12 cellular contexts compared by ENCODE assay signal in the genomic region with DNA sequence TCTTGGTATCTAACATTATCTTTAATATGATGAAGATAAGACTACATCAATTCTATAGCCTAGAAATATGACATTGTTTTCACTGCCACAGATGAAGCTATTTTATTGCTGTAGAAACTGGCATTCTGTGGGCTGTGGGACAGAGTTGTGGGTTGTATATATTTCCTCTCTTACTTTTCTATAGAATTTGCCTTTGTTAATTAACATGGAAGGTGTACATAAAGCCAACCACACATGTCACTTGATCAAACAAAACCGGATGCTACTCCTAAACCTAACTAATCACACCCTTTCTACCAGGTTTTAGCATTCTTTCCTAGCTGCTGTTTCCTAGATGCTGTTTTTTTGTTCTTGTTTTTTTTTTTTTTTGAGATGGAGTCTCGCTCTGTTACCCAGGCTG.
"Had no signal": no experiment of that assay in that cellular context is flagged by ENCODE, and none has a peak within 500 bp of the region (broad histone marks: within the 10 kb centered on the region; RNA-seq: fewer than 3 reads in every experiment).

No MANE protein-coding gene starts in this region.

- DNase-seq: activated gamma-delta T cell; activated T-cell treated with anti-CD3 and anti-CD28 coated beads, Interleukin-2, amount 50 U/mL, for 72 hours; amygdala; hypothalamus; right cardiac atrium; stimulated activated CD4-positive, alpha-beta T cell treated with anti-CD3 and anti-CD28 coated beads, Interleukin-2, amount 100 ng/mL, for 24 hours; stomach; trophoblast cell had no signal

- H3K4me3 Mint-ChIP-seq: activated naive CD8-positive, alpha-beta T cell; activated T-cell treated with anti-CD3 and anti-CD28 coated beads, Interleukin-2, amount 50 U/mL, for 72 hours had no signal

- H3K27me3 Mint-ChIP-seq: activated naive CD8-positive, alpha-beta T cell had no signal

- H3K4me3 ChIP-seq: cardiac muscle cell, lung, stomach, vagina had no signal

- ATAC-seq: activated T-cell treated with anti-CD3 and anti-CD28 coated beads, Interleukin-2, amount 50 U/mL, for 72 hours; right cardiac atrium had no signal

- H3K27ac Mint-ChIP-seq: activated T-cell treated with anti-CD3 and anti-CD28 coated beads, Interleukin-2, amount 50 U/mL, for 72 hours had no signal
